ENCODE assay signal across 8 cellular contexts in the genomic region with DNA sequence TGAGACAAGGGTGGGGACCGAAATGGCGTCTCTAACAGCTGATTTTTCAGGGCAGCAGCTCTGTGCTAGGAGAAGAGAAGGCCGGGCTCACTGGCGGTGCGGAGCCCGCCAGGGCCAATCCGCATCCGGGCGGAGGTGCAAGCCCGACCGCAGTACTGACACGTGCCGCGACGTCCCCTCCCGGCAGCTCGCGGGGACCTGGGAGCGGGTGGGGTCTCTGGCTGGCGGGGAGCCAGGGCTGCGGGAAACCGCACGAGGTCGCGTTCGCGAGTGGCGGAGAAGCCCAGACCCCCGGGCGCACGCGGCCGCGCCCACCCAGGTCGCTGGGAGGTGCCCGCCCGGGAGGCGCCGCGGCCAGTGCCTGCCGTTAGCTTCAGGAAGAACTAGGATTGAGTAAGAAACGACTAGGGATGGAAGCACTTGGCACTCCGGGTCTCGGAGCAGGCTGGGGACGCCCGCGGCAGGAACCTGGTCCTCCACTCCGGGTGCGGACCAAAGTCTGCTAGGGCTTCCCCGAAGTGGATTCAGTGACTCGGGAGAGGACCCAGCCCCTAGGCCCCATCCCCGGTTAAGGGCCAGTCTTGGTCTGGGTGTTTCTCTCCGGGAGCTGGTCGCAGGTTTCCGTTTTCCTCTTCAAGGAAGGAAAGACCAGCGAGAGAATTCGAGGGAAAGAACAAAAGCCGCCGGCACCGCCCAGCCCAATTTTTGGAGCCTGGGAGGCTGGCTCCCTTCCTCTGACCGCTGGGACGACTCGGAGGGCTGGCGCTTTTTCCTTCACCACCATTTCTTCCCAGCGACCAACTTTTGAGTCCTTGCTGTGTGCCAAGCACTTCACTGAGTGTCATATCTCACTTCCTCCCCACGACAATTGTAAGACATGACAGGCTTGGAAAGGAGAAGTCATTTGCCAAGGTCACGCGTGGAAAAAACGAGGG. TPM values are rescaled to one million over a fixed set of nuclear protein-coding genes. Genes with fewer than 3 reads are reported as not detected.
A peak's percentile ranks its signal among the peaks of the same experiment; 100 is the strongest.
DNase-seq lines count a peak whose midpoint lies in the region; ATAC-seq and TF ChIP-seq lines count a peak whose summit lies in the region.

No MANE protein-coding gene starts in this region.

- intact Hi-C loops in heart right ventricle (cut with DNase I) = loop anchor here in 1 of 10 donors (10.0 kb wide), 1 partner anchor 62 kb away; no protein-coding TSS in a partner anchor
- intact Hi-C loops in ovary (cut with DNase I) = no loop called here

- H3K27ac Mint-ChIP-seq in activated naive CD8-positive, alpha-beta T cell treated with anti-CD3 and anti-CD28 coated beads, Interleukin-2, amount 10 ng/mL, durations not matched to agents 7 days and 5 days = peak overlapping the region; percentile 72

- H3K9me3 ChIP-seq in heart right ventricle (no peaks in the 10 kb centered on the region), ovary (no peaks in the 10 kb centered on the region)

- H3K9me3 Mint-ChIP-seq in activated naive CD8-positive, alpha-beta T cell treated with anti-CD3 and anti-CD28 coated beads, Interleukin-2, amount 10 ng/mL, durations not matched to agents 7 days and 5 days = no peaks in the 10 kb centered on the region

- POLR2A ChIA-PET in activated naive CD8-positive, alpha-beta T cell treated with anti-CD3 and anti-CD28 coated beads, Interleukin-2, amount 10 ng/mL, durations not matched to agents 7 days and 5 days (lab: Charles Lee) = interaction anchor here (0.8 to 2.1 kb wide), 7 partner anchors 16 to 74 kb away, joined by 3 to 15 read pairs (median 5); a partner anchor contains a TSS

- no peaks in the 10 kb centered on the region for H3K36me3 Mint-ChIP-seq in activated naive CD8-positive, alpha-beta T cell treated with anti-CD3 and anti-CD28 coated beads, Interleukin-2, amount 10 ng/mL, durations not matched to agents 7 days and 5 days

- no peak for TF ChIP-seq POLR2A in ovary (IDR thresholded peaks at IDR 0.05)

- peak overlapping the region in 9 of 10 donors; percentile 19 to 91 (median 70) for H3K27ac ChIP-seq in heart right ventricle
- H3K27ac ChIP-seq in ovary = peak overlapping the region in 1 of 2 donors; percentile 44

- peak overlapping the region; percentile 86 for H3K4me3 Mint-ChIP-seq in activated naive CD8-positive, alpha-beta T cell treated with anti-CD3 and anti-CD28 coated beads, Interleukin-2, amount 10 ng/mL, durations not matched to agents 7 days and 5 days

- H3K27me3 ChIP-seq in heart right ventricle (peaks cover 0 to 3% (median 0%) of the 10 kb centered on the region in 7 donors), ovary (no peaks in the 10 kb centered on the region)

- TF ChIP-seq CTCF in heart right ventricle (IDR thresholded peaks at IDR 0.05) = peak in 1 of 9 donors; percentile 9
- no peak for TF ChIP-seq CTCF in ovary (IDR thresholded peaks at IDR 0.05)

- WGBS in heart right ventricle, 2 donors = 1% methylated on average over 68 to 69 of the region's 69 CpGs
- WGBS in ovary, 3 donors = 1% methylated on average over 66 to 69 of the region's 69 CpGs

- peaks cover 42% of the 10 kb centered on the region for H3K27me3 Mint-ChIP-seq in activated naive CD8-positive, alpha-beta T cell treated with anti-CD3 and anti-CD28 coated beads, Interleukin-2, amount 10 ng/mL, durations not matched to agents 7 days and 5 days

- H3K4me1 Mint-ChIP-seq in activated naive CD8-positive, alpha-beta T cell treated with anti-CD3 and anti-CD28 coated beads, Interleukin-2, amount 10 ng/mL, durations not matched to agents 7 days and 5 days = peaks cover 17% of the 10 kb centered on the region

- DNase-seq in NCI-H1436 (lab: John Stamatoyannopoulos, UW) (peak; percentile 46), NCI-H1436 treated with DMSO at 0.1 percent for 48 hours (lab: John Stamatoyannopoulos, UW) (no peak), RPMI7951 (ENCODE audit: low read depth) (peak; percentile 67), heart right ventricle (peak; percentile 35 to 54), ovary (peak; percentile 29 to 69 (median 48))
- peak; percentile 74 for DNase-seq in activated naive CD8-positive, alpha-beta T cell treated with anti-CD3 and anti-CD28 coated beads, Interleukin-2, amount 10 ng/mL, durations not matched to agents 7 days and 5 days

- no peaks in the 10 kb centered on the region for H3K36me3 ChIP-seq in heart right ventricle
- no peaks in the 10 kb centered on the region for H3K36me3 ChIP-seq in ovary

- ATAC-seq in activated naive CD8-positive, alpha-beta T cell treated with anti-CD3 and anti-CD28 coated beads, Interleukin-2, amount 10 ng/mL, durations not matched to agents 7 days and 5 days (ENCODE audit: low read depth) = peak; percentile 83
- ATAC-seq in heart right ventricle (peak; percentile 51 to 87 (median 70)), GM18868 (IDR thresholded peaks at IDR 0.05; ENCODE audit: unreplicated experiment) (no peak), HG03378 (IDR thresholded peaks at IDR 0.05; ENCODE audit: unreplicated experiment) (no peak)

- TF ChIP-seq EP300 in ovary (IDR thresholded peaks at IDR 0.05) = no peak

- peak overlapping the region; percentile 15 to 69 (median 62) for H3K4me3 ChIP-seq in heart right ventricle
- H3K4me3 ChIP-seq in ovary = peak overlapping the region; percentile 43

- H3K4me1 ChIP-seq in heart right ventricle = peaks cover 0 to 39% (median 14%) of the 10 kb centered on the region in 9 donors
- peaks cover 1% of the 10 kb centered on the region for H3K4me1 ChIP-seq in ovary (ENCODE audit: insufficient read depth)

RNA-seq across cellular contexts. Expression of a gene that starts 16.7 kb away (rescaled TPM):
- total RNA-seq in RPMI7951 (2014; rRNA removed; shearing (Covaris generic)) = 341 and 495 TPM in 2 replicates
- total RNA-seq in activated naive CD8-positive, alpha-beta T cell treated with anti-CD3 and anti-CD28 coated beads, Interleukin-2, amount 10 ng/mL, durations not matched to agents 7 days and 5 days = 100 to 1,000 TPM; 575 to 595 TPM
- total RNA-seq in heart right ventricle (10 to 100 TPM; 16.0 to 85.7 (median 48.7) TPM), ovary (100 to 1,000 TPM in 5 of 7 donors, 10 to 100 TPM in 2; 59.3 to 224 (median 127) TPM)
- polyA plus RNA-seq in heart right ventricle (10 to 100 TPM; 16.2 to 49.9 TPM), ovary (100 to 1,000 TPM; 220 to 271 TPM)

RNA-seq across cellular contexts. Expression of a gene that starts 47.4 kb away (rescaled TPM):
- total RNA-seq in RPMI7951 (2014; rRNA removed; shearing (Covaris generic)) = 3.2 and 5.0 TPM in 2 replicates
- 1 to 10 TPM; 4.7 to 5.2 TPM for total RNA-seq in activated naive CD8-positive, alpha-beta T cell treated with anti-CD3 and anti-CD28 coated beads, Interleukin-2, amount 10 ng/mL, durations not matched to agents 7 days and 5 days
- total RNA-seq in heart right ventricle (1 to 10 TPM; 1.2 to 3.8 (median 2.2) TPM), ovary (10 to 100 TPM in 6 of 7 donors, 1 to 10 TPM in 1; 8.6 to 98.1 (median 72.2) TPM)
- polyA plus RNA-seq in heart right ventricle (1 to 10 TPM; 1.2 to 1.4 TPM), ovary (10 to 100 TPM; 19.4 to 23.3 TPM)

Comparison
In these comparisons a context has a peak if more than half of its experiments do, and no peak if none do; other contexts are left out.
1. ATAC-seq: peak in activated naive CD8-positive, alpha-beta T cell treated with anti-CD3 and anti-CD28 coated beads, Interleukin-2, amount 10 ng/mL, durations not matched to agents 7 days and 5 days (single experiment) and heart right ventricle (8 of 8); none in GM18868 (single experiment) and HG03378 (single experiment).